ENCODE assay signal across 18 cellular contexts in genomic region chr6:37897819-37898534, GRCh38.
"Had no signal": no experiment of that assay in that cellular context is flagged by ENCODE, and none has a peak within 500 bp of the region (broad histone marks: within the 10 kb centered on the region; RNA-seq: fewer than 3 reads in every experiment).

No MANE protein-coding gene starts in this region.

- H3K4me1 ChIP-seq: body of pancreas, pancreas, testis had no signal

- H3K4me3 ChIP-seq: body of pancreas, esophagus squamous epithelium, pancreas, stomach, testis had no signal

- DNase-seq: activated CD4-positive, alpha-beta T cell treated with anti-CD3 and anti-CD28 coated beads, Interleukin-2, amount 10 ng/mL, durations not matched to agents 24 days and 14 days; activated CD4-positive, CD25-positive, alpha-beta regulatory T cell; activated CD8-positive, alpha-beta memory T cell treated with anti-CD3 and anti-CD28 coated beads, Interleukin-2, amount 50 U/mL, for 4 hours; activated CD8-positive, alpha-beta T cell treated with anti-CD3 and anti-CD28 coated beads, Interleukin-2, amount 10 ng/mL, durations not matched to agents 7 days and 5 days; activated effector memory CD4-positive, alpha-beta T cell treated with anti-CD3 and anti-CD28 coated beads, Interleukin-2, amount 50 U/mL, for 16 hours; activated T-cell treated with anti-CD3 and anti-CD28 coated beads, Interleukin-2, amount 50 U/mL, for 48 hours; amniotic stem cell; body of pancreas; caudate nucleus; esophagus squamous epithelium; hippocampal formation; pancreas; stimulated activated CD4-positive, alpha-beta T cell treated with anti-CD3 and anti-CD28 coated beads, Interleukin-12 subunit alpha, Interleukin-12 subunit beta, amount 100 ng/mL, for 4 hours; stimulated activated CD4-positive, alpha-beta T cell treated with anti-CD3 and anti-CD28 coated beads, Interleukin-2, amount 100 ng/mL, for 24 hours; stomach; T-helper 2 cell; testis had no signal

- H3K36me3 ChIP-seq: pancreas had no signal

- FAIRE-seq: colon had no signal

- ATAC-seq: activated CD8-positive, alpha-beta T cell treated with anti-CD3 and anti-CD28 coated beads, Interleukin-2, amount 10 ng/mL, durations not matched to agents 7 days and 5 days; body of pancreas; pancreas had no signal

- H3K27me3 ChIP-seq: body of pancreas, esophagus squamous epithelium, pancreas, stomach, testis had no signal

- H3K9me3 ChIP-seq: body of pancreas, pancreas, stomach, testis had no signal

- H3K27ac ChIP-seq: body of pancreas, esophagus squamous epithelium, pancreas, stomach, testis had no signal
